In the genomic region with DNA sequence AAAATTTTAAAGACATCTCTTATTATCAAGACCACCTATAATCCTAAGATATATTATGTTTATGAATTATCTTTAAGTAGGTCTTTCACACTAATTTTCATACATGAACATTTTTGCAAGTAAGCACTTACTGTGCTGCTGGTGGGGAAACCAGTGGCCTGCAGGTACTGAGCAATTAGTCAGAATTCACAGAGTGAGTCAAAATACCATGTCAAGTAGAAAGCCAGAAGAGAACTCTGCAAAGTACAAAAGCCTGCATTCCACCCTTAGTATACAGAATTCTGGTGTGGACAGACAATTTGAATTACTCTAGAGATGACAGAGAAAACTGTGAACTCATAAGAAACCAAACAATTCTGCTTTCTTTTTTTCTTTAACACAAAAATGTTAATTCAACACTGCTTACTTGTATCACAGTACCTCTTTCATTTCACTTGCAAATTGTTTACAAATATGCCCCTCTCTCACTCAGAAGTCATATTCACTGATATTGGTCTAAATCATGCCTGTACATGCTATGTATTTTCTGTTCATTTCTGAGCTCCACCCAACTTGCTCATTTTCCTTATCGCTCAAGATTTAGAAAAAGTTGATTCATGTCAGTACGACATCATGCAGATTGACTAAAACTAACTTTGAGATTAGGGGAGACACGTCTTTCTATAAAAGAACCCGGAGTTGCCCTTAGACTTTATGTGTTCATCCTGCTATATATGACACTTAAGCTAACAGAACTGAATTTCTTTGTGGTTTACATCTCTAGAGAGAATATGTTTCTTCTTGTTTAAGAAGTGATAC, we compare ENCODE assay signal across 11 cellular contexts.
A peak's percentile ranks its signal among the peaks of the same experiment; 100 is the strongest.
DNase-seq lines count a peak whose midpoint lies in the region; ATAC-seq and TF ChIP-seq lines count a peak whose summit lies in the region.
"Had no signal": no experiment of that assay in that cellular context is flagged by ENCODE, and none has a peak within 500 bp of the region (broad histone marks: within the 10 kb centered on the region; RNA-seq: fewer than 3 reads in every experiment).

No MANE protein-coding gene starts in this region.

- no peak for TF ChIP-seq CTCF in GM13976 (IDR thresholded peaks at IDR 0.05; ENCODE audit: borderline replicate concordance, control extremely low read depth, extremely low read depth, insufficient read depth, missing control alignments)

- in situ Hi-C loops in GM13976 (cut with MboI; ENCODE audit: low sequenced_read_pairs, unreplicated experiment) = no loop called here

- DNase-seq in HPDE6-E6E7 (ENCODE audit: extremely low spot score) (peak; percentile 32), iris pigment epithelial cell (ENCODE audit: low read depth) (peak; percentile 63), mucosa of gallbladder (ENCODE audit: low spot score) (no peak), mesenteric fat pad (ENCODE audit: low spot score) (no peak), GM13976 (ENCODE audit: low spot score) (no peak)
- DNase-seq in effector CD8-positive, alpha-beta T cell (lab: John Stamatoyannopoulos, UW) = no peak
- DNase-seq: DMS 273 treated with DMSO at 0.1 percent for 48 hours, lower lobe of right lung, RPMI8226 had no signal

- peak; percentile 66 for ATAC-seq in GM18519 (IDR thresholded peaks at IDR 0.05; ENCODE audit: low FRiP score, unreplicated experiment)
- ATAC-seq in GM21529 (IDR thresholded peaks at IDR 0.05; ENCODE audit: unreplicated experiment) = peak; percentile 69
- ATAC-seq: lower lobe of right lung had no signal

Comparison
In these comparisons a context has a peak if more than half of its experiments do, and no peak if none do; other contexts are left out.
1. DNase-seq: peak in HPDE6-E6E7 (single experiment) and iris pigment epithelial cell (single experiment); none in effector CD8-positive, alpha-beta T cell (single experiment), mucosa of gallbladder (single experiment), mesenteric fat pad (single experiment) and GM13976 (single experiment).